1 cellular context compared by ENCODE assay signal in the genomic region with DNA sequence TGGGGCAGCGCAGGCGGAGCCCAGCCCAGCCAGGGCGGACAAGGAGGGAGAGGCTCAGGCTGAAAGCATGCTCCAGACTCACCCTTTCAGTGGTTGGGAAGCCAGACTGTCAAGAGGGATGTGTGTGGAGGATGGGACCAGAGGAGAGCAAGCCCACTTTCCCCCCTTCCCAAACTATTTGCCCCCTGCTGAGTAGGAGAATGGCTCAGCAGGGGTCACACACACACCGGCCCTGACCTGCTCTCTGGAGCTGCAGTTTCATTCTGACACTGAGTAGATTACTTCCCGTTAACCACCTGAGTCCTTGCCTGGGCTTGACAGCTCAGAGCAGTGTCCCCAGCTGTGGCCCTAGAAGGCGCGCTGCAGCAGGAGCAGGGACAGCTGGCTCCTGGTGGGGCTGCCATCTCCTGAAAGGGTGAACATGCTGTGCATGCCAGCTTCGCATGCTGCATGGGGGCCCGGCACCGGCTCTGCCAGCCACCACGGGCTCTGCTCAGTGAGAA.
TF ChIP-seq lines count a peak whose summit lies in the region.

No MANE protein-coding gene starts in this region.

TF ChIP-seq in liver, 16 proteins besides CTCF, POLR2A, EP300 and RAD21 (continued from another document):
- TF ChIP-seq ZBTB33 (IDR thresholded peaks at IDR 0.05) = no peak
- TF ChIP-seq ATF3 (IDR thresholded peaks at IDR 0.05) = no peak
- no peak for TF ChIP-seq EGR1 (IDR thresholded peaks at IDR 0.05; ENCODE audit: low read depth in 2 of 2)
- no peak for TF ChIP-seq MAX (IDR thresholded peaks at IDR 0.05)
- no peak for TF ChIP-seq HNF4G (IDR thresholded peaks at IDR 0.05)
- no peak for TF ChIP-seq TAF1 (conservative IDR thresholded peaks at IDR 0.05)
- no peak for TF ChIP-seq NR2F2 (IDR thresholded peaks at IDR 0.05)
- no peak for TF ChIP-seq HNF4A (conservative IDR thresholded peaks at IDR 0.05)
- TF ChIP-seq SP1 (IDR thresholded peaks at IDR 0.05) = no peak
- no peak for TF ChIP-seq FOXA1 (IDR thresholded peaks at IDR 0.05)
- TF ChIP-seq JUND (IDR thresholded peaks at IDR 0.05) = no peak
- TF ChIP-seq FOXA2 (IDR thresholded peaks at IDR 0.05) = no peak
